Comparison of ENCODE assay signal across 1 cellular context in genomic region chr7:73623798-73624668, GRCh38.
A peak's percentile ranks its signal among the peaks of the same experiment; 100 is the strongest.
TF ChIP-seq lines count a peak whose summit lies in the region.

MLXIPL (minus strand) TSS chr7:73624522; CDS start chr7:73624492, 30 bp downstream.

TF ChIP-seq in K562, 482 proteins besides CTCF, POLR2A, EP300 and RAD21 (continued from another document):
- TF ChIP-seq TEAD1 (CRISPR knock-in tag; IDR thresholded peaks at IDR 0.05), result peak in 1 of 2 experiments; percentile 50; a peak in 1 of 4 replicates
- no peak for TF ChIP-seq ZNF212 (CRISPR knock-in tag; IDR thresholded peaks at IDR 0.05)
- no peak for TF ChIP-seq GABPA (tag; conservative IDR thresholded peaks at IDR 0.05; ENCODE audit: low read depth)
- 0 out of 2 replicates have a peak, but pooled peaks have one; percentile 36 for TF ChIP-seq NR2C2 (CRISPR knock-in tag; IDR thresholded peaks at IDR 0.05)
- no peak for TF ChIP-seq NR2C2 (tag; IDR thresholded peaks at IDR 0.05)
- TF ChIP-seq PCBP1 (IDR thresholded peaks at IDR 0.05; ENCODE audit: low read depth, low read length, poor library complexity, severe bottlenecking), result peak; percentile 60
- no peak for TF ChIP-seq ZBTB43 (CRISPR knock-in tag; IDR thresholded peaks at IDR 0.05)
- TF ChIP-seq GABPB1 (CRISPR knock-in tag; IDR thresholded peaks at IDR 0.05), result peak; percentile 46; the same call in 1 of the 2 replicates
- TF ChIP-seq NFE2L1 (tag; IDR thresholded peaks at IDR 0.05; ENCODE audit: borderline replicate concordance, low read depth), result no peak
- TF ChIP-seq ZNF133 (CRISPR knock-in tag; IDR thresholded peaks at IDR 0.05), result no peak
- no peak for TF ChIP-seq REST (CRISPR knock-in tag; IDR thresholded peaks at IDR 0.05; ENCODE audit: low read depth)
- peak; percentile 56 for TF ChIP-seq ZFX (CRISPR knock-in tag; IDR thresholded peaks at IDR 0.05)
- TF ChIP-seq RCOR1 (IDR thresholded peaks at IDR 0.05; ENCODE audit: borderline replicate concordance in 1 of 2, low read depth in 2 of 2, low read length in 2 of 2), result no peak
- no peak for TF ChIP-seq BRF2 (IDR thresholded peaks at IDR 0.05; ENCODE audit: borderline replicate concordance, insufficient read depth, insufficient read length)
- no peak for TF ChIP-seq RBM22 (IDR thresholded peaks at IDR 0.05; ENCODE audit: low read depth, low read length, poor library complexity, severe bottlenecking)
- TF ChIP-seq CTCFL (IDR thresholded peaks at IDR 0.05; ENCODE audit: borderline replicate concordance, insufficient read depth, low read depth, low read length, poor library complexity, severe bottlenecking), result no peak
- no peak for TF ChIP-seq TCF7L2 (IDR thresholded peaks at IDR 0.05; ENCODE audit: low read depth, low read length)
- TF ChIP-seq ZNF511 (CRISPR knock-in tag; IDR thresholded peaks at IDR 0.05), result no peak
